In genomic region chr13:98960331-98961203, GRCh38 we compare ENCODE assay signal across 1 cellular context.
TF ChIP-seq lines count a peak whose summit lies in the region.

No MANE protein-coding gene starts in this region.

TF ChIP-seq in GM23338, 12 proteins besides CTCF, POLR2A, EP300 and RAD21 (continued from another document):
- TF ChIP-seq, protein P1, sequence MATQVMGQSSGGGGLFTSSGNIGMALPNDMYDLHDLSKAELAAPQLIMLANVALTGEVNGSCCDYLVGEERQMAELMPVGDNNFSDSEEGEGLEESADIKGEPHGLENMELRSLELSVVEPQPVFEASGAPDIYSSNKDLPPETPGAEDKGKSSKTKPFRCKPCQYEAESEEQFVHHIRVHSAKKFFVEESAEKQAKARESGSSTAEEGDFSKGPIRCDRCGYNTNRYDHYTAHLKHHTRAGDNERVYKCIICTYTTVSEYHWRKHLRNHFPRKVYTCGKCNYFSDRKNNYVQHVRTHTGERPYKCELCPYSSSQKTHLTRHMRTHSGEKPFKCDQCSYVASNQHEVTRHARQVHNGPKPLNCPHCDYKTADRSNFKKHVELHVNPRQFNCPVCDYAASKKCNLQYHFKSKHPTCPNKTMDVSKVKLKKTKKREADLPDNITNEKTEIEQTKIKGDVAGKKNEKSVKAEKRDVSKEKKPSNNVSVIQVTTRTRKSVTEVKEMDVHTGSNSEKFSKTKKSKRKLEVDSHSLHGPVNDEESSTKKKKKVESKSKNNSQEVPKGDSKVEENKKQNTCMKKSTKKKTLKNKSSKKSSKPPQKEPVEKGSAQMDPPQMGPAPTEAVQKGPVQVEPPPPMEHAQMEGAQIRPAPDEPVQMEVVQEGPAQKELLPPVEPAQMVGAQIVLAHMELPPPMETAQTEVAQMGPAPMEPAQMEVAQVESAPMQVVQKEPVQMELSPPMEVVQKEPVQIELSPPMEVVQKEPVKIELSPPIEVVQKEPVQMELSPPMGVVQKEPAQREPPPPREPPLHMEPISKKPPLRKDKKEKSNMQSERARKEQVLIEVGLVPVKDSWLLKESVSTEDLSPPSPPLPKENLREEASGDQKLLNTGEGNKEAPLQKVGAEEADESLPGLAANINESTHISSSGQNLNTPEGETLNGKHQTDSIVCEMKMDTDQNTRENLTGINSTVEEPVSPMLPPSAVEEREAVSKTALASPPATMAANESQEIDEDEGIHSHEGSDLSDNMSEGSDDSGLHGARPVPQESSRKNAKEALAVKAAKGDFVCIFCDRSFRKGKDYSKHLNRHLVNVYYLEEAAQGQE (IDR thresholded peaks at IDR 0.05; ENCODE audit: unreplicated experiment) = no peak
- TF ChIP-seq CREB1 (CRISPR knock-in tag; IDR thresholded peaks at IDR 0.05; ENCODE audit: low read depth) (no peak), ZNF114 (CRISPR knock-in tag; IDR thresholded peaks at IDR 0.05) (no peak), POLR2AphosphoS5 (IDR thresholded peaks at IDR 0.05; ENCODE audit: low read depth) (no peak), ZNF462 (CRISPR knock-in tag; IDR thresholded peaks at IDR 0.05) (no peak), ZNF331 (CRISPR knock-in tag; IDR thresholded peaks at IDR 0.05; ENCODE audit: low read depth) (no peak)
